ENCODE assay signal across 24 cellular contexts in the genomic region with DNA sequence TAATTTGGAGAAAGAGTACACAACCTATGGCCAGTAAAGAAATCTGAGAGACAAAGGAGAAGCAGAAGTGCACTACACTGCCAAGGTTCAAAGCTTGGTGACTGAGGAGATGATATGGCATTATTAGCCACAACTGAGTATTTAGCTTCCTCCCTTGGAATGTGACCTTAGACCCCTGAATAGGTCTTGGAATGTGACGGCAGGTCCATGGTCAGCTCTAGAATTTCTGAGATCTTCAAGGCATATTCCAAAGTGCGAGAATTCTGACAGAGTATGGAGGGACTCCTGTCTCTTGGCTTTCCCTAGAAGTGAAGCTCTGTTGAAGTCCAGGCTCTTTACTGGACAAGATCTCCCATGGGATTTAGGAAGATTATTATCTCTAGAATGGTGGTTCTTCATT.
"Had no signal": no experiment of that assay in that cellular context is flagged by ENCODE, and none has a peak within 500 bp of the region (broad histone marks: within the 10 kb centered on the region; RNA-seq: fewer than 3 reads in every experiment).

No MANE protein-coding gene starts in this region.

- H3K27ac ChIP-seq: body of pancreas, left lung, neural progenitor cell, transverse colon, VCaP had no signal

- H3K27me3 ChIP-seq: body of pancreas, left lung, neural progenitor cell, transverse colon had no signal

- DNase-seq: activated CD4-positive, alpha-beta memory T cell treated with anti-CD3 and anti-CD28 coated beads, Interleukin-2, amount 10 ng/mL, durations not matched to agents 7 days and 5 days; activated CD4-positive, alpha-beta T cell treated with anti-CD3 and anti-CD28 coated beads, Interleukin-2, amount 10 ng/mL, durations not matched to agents 24 days and 14 days; activated effector memory CD4-positive, alpha-beta T cell treated with Interleukin-2 at 50 U/mL for 16 hours; activated naive CD4-positive, alpha-beta T cell treated with anti-CD3 and anti-CD28 coated beads for 36 hours; activated naive CD8-positive, alpha-beta T cell treated with anti-CD3 and anti-CD28 coated beads, Interleukin-2, amount 10 ng/mL, durations not matched to agents 7 days and 5 days; activated T-cell treated with anti-CD3 and anti-CD28 coated beads, Interleukin-2, amount 50 U/mL, for 72 hours; amygdala; body of pancreas; effector CD8-positive, alpha-beta T cell; foreskin melanocyte; glutamatergic neuron; hippocampal formation; left lung; naive thymus-derived CD4-positive, alpha-beta T cell; posterior cingulate gyrus; stimulated activated CD4-positive, alpha-beta T cell treated with anti-CD3 and anti-CD28 coated beads, Interleukin-15, amount 100 ng/mL, for 24 hours; transverse colon had no signal

- H3K4me1 ChIP-seq: body of pancreas, left lung, neural progenitor cell, transverse colon had no signal

- H3K9ac ChIP-seq: neural progenitor cell had no signal

- H3K4me3 ChIP-seq: body of pancreas, left lung, lung, neural progenitor cell, smooth muscle cell, transverse colon had no signal

- ATAC-seq: activated CD4-positive, CD25-positive, alpha-beta regulatory T cell treated with anti-CD3 and anti-CD28 coated beads, Interleukin-2, amount 50 U/mL, for 24 hours; activated T-cell treated with anti-CD3 and anti-CD28 coated beads, Interleukin-2, amount 50 U/mL, for 72 hours; body of pancreas; left lung; naive thymus-derived CD4-positive, alpha-beta T cell; sciatic nerve; stimulated activated memory B cell treated with anti-CD40 and anti-IgM and Interleukin-4, amounts not matched to agents 10 μg/mL and 1 μg/mL and 100 μg/mL, for 72 hours had no signal

- H3K36me3 ChIP-seq: left lung, neural progenitor cell, transverse colon had no signal

- H3K4me2 ChIP-seq: neural progenitor cell, smooth muscle cell had no signal
